In genomic region chr15:90153658-90154057, GRCh38 we compare ENCODE assay signal across 30 cellular contexts.
"Had no signal": no experiment of that assay in that cellular context is flagged by ENCODE, and none has a peak within 500 bp of the region (broad histone marks: within the 10 kb centered on the region; RNA-seq: fewer than 3 reads in every experiment).

No MANE protein-coding gene starts in this region.

- ATAC-seq: activated CD4-positive, CD25-positive, alpha-beta regulatory T cell treated with anti-CD3 and anti-CD28 coated beads, Interleukin-2, amount 50 U/mL, for 24 hours; effector memory CD8-positive, alpha-beta T cell; foreskin keratinocyte; mucosa of descending colon; stimulated activated memory B cell treated with anti-CD40 and anti-IgM and Interleukin-4, amounts not matched to agents 10 μg/mL and 1 μg/mL and 100 μg/mL, for 72 hours; stimulated activated naive CD8-positive, alpha-beta T cell treated with anti-CD3 and anti-CD28 coated beads, Interleukin-15, amount 100 ng/mL, for 72 hours; upper lobe of right lung had no signal

- H3K27ac Mint-ChIP-seq: activated naive CD4-positive, alpha-beta T cell treated with anti-CD3 and anti-CD28 coated beads for 36 hours; activated naive CD8-positive, alpha-beta T cell treated with anti-CD3 and anti-CD28 coated beads for 36 hours; activated T-helper 1 cell treated with anti-CD3 and anti-CD28 coated beads, Interleukin-12 subunit alpha, Interleukin-12 subunit beta, Interleukin-2, Interleukin-4 antibody, amounts not matched to agents 30 ng/mL and 10 ng/mL and 1 ng/mL, durations not matched to agents 14 hours and 24 hours and 36 hours; brain; effector memory CD8-positive, alpha-beta T cell; natural killer cell treated with Interleukin-12 subunit alpha and Interleukin-12 subunit beta and Interleukin-15 and Interleukin-18, amount 100 ng/mL, for 72 hours; progenitor cell of endocrine pancreas; stimulated activated memory B cell treated with anti-CD40 and anti-IgM and Interleukin-4, amounts not matched to agents 10 μg/mL and 1 μg/mL and 100 μg/mL, for 72 hours; stimulated activated naive CD8-positive, alpha-beta T cell treated with anti-CD3 and anti-CD28 coated beads, Interleukin-15, amount 100 ng/mL, for 72 hours; T-helper 1 cell treated with Interleukin-12 subunit alpha and Interleukin-12 subunit beta and Interleukin-4 antibody, amounts not matched to agents 30 μg/mL and 1 μg/mL, for 36 hours had no signal

- H3K27me3 ChIP-seq: adrenal gland, foreskin keratinocyte, thyroid gland, upper lobe of right lung had no signal

- H3K36me3 Mint-ChIP-seq: activated naive CD8-positive, alpha-beta T cell treated with anti-CD3 and anti-CD28 coated beads for 36 hours; brain; natural killer cell treated with Interleukin-12 subunit alpha and Interleukin-12 subunit beta and Interleukin-15 and Interleukin-18, amount 100 ng/mL, for 72 hours; stimulated activated memory B cell treated with anti-CD40 and anti-IgM and Interleukin-4, amounts not matched to agents 10 μg/mL and 1 μg/mL and 100 μg/mL, for 72 hours had no signal

- H3K36me3 ChIP-seq: adrenal gland, left ventricle myocardium inferior, thyroid gland, upper lobe of right lung, WERI-Rb-1 had no signal

- H3K27ac ChIP-seq: adrenal gland, foreskin keratinocyte, left ventricle myocardium inferior, thyroid gland, upper lobe of right lung had no signal

- H3K27me3 Mint-ChIP-seq: activated naive CD8-positive, alpha-beta T cell treated with anti-CD3 and anti-CD28 coated beads for 36 hours; brain; effector memory CD8-positive, alpha-beta T cell; natural killer cell treated with Interleukin-12 subunit alpha and Interleukin-12 subunit beta and Interleukin-15 and Interleukin-18, amount 100 ng/mL, for 72 hours; progenitor cell of endocrine pancreas; stimulated activated memory B cell treated with anti-CD40 and anti-IgM and Interleukin-4, amounts not matched to agents 10 μg/mL and 1 μg/mL and 100 μg/mL, for 72 hours; stimulated activated naive CD8-positive, alpha-beta T cell treated with anti-CD3 and anti-CD28 coated beads, Interleukin-15, amount 100 ng/mL, for 72 hours had no signal

- H3K4me3 Mint-ChIP-seq: activated naive CD4-positive, alpha-beta T cell treated with anti-CD3 and anti-CD28 coated beads for 36 hours; activated naive CD8-positive, alpha-beta T cell treated with anti-CD3 and anti-CD28 coated beads for 36 hours; activated T-helper 1 cell treated with anti-CD3 and anti-CD28 coated beads, Interleukin-12 subunit alpha, Interleukin-12 subunit beta, Interleukin-2, Interleukin-4 antibody, amounts not matched to agents 30 ng/mL and 10 ng/mL and 1 ng/mL, durations not matched to agents 14 hours and 24 hours and 36 hours; brain; effector memory CD8-positive, alpha-beta T cell; natural killer cell treated with Interleukin-12 subunit alpha and Interleukin-12 subunit beta and Interleukin-15 and Interleukin-18, amount 100 ng/mL, for 72 hours; stimulated activated memory B cell treated with anti-CD40 and anti-IgM and Interleukin-4, amounts not matched to agents 10 μg/mL and 1 μg/mL and 100 μg/mL, for 72 hours; stimulated activated naive CD8-positive, alpha-beta T cell treated with anti-CD3 and anti-CD28 coated beads, Interleukin-15, amount 100 ng/mL, for 72 hours; T-helper 1 cell treated with Interleukin-12 subunit alpha and Interleukin-12 subunit beta and Interleukin-4 antibody, amounts not matched to agents 30 μg/mL and 1 μg/mL, for 36 hours had no signal

- H3K9me3 ChIP-seq: adrenal gland, left ventricle myocardium inferior, mucosa of descending colon, thyroid gland, upper lobe of right lung had no signal

- DNase-seq: activated CD4-positive, alpha-beta T cell treated with anti-CD3 and anti-CD28 coated beads for 48 hours; activated CD4-positive, alpha-beta T cell treated with anti-CD3 and anti-CD28 coated beads, Interleukin-2, amount 50 U/mL, for 48 hours; activated CD8-positive, alpha-beta memory T cell treated with anti-CD3 and anti-CD28 coated beads for 24 hours; activated effector memory CD4-positive, alpha-beta T cell treated with anti-CD3 and anti-CD28 coated beads, Interleukin-2, amount 50 U/mL, for 16 hours; activated naive CD4-positive, alpha-beta T cell treated with anti-CD3 and anti-CD28 coated beads for 36 hours; activated naive CD8-positive, alpha-beta T cell treated with anti-CD3 and anti-CD28 coated beads for 36 hours; adrenal gland; aorta; cortex of kidney; effector memory CD8-positive, alpha-beta T cell; foreskin keratinocyte; left ventricle myocardium inferior; mucosa of descending colon; retina; stimulated activated CD4-positive, alpha-beta T cell treated with anti-CD3 and anti-CD28 coated beads, Interleukin-1b, Interleukin-23, amount 100 ng/mL, for 48 hours; stimulated activated CD4-positive, alpha-beta T cell treated with anti-CD3 and anti-CD28 coated beads, Interleukin-4, amount 100 ng/mL, for 4 hours; stimulated activated CD8-positive, alpha-beta memory T cell treated with anti-CD3 and anti-CD28 coated beads, Interleukin-4, amount 100 ng/mL, for 48 hours; stimulated activated naive CD8-positive, alpha-beta T cell treated with anti-CD3 and anti-CD28 coated beads, Interleukin-15, amount 100 ng/mL, for 72 hours; T-helper 9 cell; thyroid gland; upper lobe of right lung had no signal

- H3K9me3 Mint-ChIP-seq: activated naive CD4-positive, alpha-beta T cell treated with anti-CD3 and anti-CD28 coated beads for 36 hours; activated naive CD8-positive, alpha-beta T cell treated with anti-CD3 and anti-CD28 coated beads for 36 hours; activated T-helper 1 cell treated with anti-CD3 and anti-CD28 coated beads, Interleukin-12 subunit alpha, Interleukin-12 subunit beta, Interleukin-2, Interleukin-4 antibody, amounts not matched to agents 30 ng/mL and 10 ng/mL and 1 ng/mL, durations not matched to agents 14 hours and 24 hours and 36 hours; brain; effector memory CD8-positive, alpha-beta T cell; natural killer cell treated with Interleukin-12 subunit alpha and Interleukin-12 subunit beta and Interleukin-15 and Interleukin-18, amount 100 ng/mL, for 72 hours; stimulated activated memory B cell treated with anti-CD40 and anti-IgM and Interleukin-4, amounts not matched to agents 10 μg/mL and 1 μg/mL and 100 μg/mL, for 72 hours; stimulated activated naive CD8-positive, alpha-beta T cell treated with anti-CD3 and anti-CD28 coated beads, Interleukin-15, amount 100 ng/mL, for 72 hours; T-helper 1 cell treated with Interleukin-12 subunit alpha and Interleukin-12 subunit beta and Interleukin-4 antibody, amounts not matched to agents 30 μg/mL and 1 μg/mL, for 36 hours had no signal

- H3K4me3 ChIP-seq: adrenal gland, left ventricle myocardium inferior, mucosa of descending colon, smooth muscle cell, thyroid gland, upper lobe of right lung had no signal
